In the genomic region with DNA sequence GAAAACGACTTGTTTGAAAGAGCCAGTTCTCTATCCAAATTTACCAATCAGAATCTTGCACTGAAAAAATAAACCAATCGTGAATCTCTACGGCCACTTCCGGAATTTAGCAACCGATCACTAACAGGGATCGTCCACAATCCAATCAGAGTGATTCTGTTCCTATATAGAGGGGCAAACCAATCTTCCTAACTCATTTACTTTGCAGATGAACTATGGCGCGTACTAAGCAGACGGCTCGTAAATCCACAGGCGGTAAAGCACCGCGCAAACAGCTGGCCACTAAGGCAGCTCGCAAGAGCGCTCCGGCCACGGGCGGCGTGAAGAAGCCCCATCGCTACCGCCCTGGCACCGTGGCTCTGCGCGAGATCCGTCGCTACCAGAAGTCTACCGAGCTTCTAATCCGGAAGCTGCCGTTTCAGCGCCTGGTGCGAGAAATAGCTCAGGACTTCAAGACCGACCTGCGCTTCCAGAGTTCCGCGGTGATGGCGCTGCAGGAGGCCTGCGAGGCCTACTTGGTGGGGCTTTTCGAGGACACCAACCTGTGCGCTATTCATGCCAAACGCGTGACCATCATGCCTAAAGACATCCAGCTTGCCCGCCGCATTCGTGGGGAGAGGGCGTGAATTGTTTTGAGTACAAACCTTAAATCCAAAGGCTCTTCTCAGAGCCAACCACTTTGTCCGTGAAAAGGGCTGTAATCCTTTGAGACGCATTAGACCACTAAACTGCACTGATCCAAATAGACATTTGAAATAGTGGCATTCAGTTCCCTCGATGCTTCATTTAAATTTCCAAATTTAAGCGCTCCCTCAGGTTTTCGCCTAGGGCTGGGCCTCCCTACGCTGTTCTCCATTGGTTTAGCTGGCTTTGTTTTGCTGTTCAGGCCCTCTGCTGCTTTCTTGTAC, we compare ENCODE assay signal across 1 cellular context.
TF ChIP-seq lines count a peak whose summit lies in the region.

No MANE protein-coding gene starts in this region.

TF ChIP-seq in SK-N-SH, 30 proteins besides CTCF, POLR2A, EP300 and RAD21 (continued from another document):
- TF ChIP-seq FOSL2 (IDR thresholded peaks at IDR 0.05; ENCODE audit: borderline replicate concordance, low read depth): peak; percentile 8; the same call in 1 of the 2 replicates
- TF ChIP-seq MXI1 (IDR thresholded peaks at IDR 0.05; ENCODE audit: low read depth, low read length): no peak
- no peak for TF ChIP-seq EZH2phosphoT487 (IDR thresholded peaks at IDR 0.05; ENCODE audit: borderline replicate concordance, low read depth)
- TF ChIP-seq CHD2 (IDR thresholded peaks at IDR 0.05; ENCODE audit: low read length, partially characterized antibody): peak; percentile 75
- peak; percentile 88 for TF ChIP-seq TAF1 (IDR thresholded peaks at IDR 0.05; ENCODE audit: borderline replicate concordance, low read depth, low read length)
- peak; percentile 75; the same call in 1 of the 2 replicates for TF ChIP-seq REST (IDR thresholded peaks at IDR 0.05; ENCODE audit: low read depth, low read length)
- TF ChIP-seq POLR2AphosphoS5 (IDR thresholded peaks at IDR 0.05; ENCODE audit: low read depth, low read length): peak; percentile 100
- TF ChIP-seq TCF12 (IDR thresholded peaks at IDR 0.05): peak; percentile 32; the same call in 1 of the 2 replicates
- TF ChIP-seq NRF1 (IDR thresholded peaks at IDR 0.05; ENCODE audit: low read depth, low read length): no peak
- TF ChIP-seq MEF2A (IDR thresholded peaks at IDR 0.05; ENCODE audit: borderline replicate concordance, low read depth): no peak
- no peak for TF ChIP-seq PBX3 (IDR thresholded peaks at IDR 0.05)
- 0 out of 2 replicates have a peak, but pooled peaks have one; percentile 29 for TF ChIP-seq GABPA (IDR thresholded peaks at IDR 0.05; ENCODE audit: low read depth)
